ENCODE assay signal across 1 cellular context in the genomic region with DNA sequence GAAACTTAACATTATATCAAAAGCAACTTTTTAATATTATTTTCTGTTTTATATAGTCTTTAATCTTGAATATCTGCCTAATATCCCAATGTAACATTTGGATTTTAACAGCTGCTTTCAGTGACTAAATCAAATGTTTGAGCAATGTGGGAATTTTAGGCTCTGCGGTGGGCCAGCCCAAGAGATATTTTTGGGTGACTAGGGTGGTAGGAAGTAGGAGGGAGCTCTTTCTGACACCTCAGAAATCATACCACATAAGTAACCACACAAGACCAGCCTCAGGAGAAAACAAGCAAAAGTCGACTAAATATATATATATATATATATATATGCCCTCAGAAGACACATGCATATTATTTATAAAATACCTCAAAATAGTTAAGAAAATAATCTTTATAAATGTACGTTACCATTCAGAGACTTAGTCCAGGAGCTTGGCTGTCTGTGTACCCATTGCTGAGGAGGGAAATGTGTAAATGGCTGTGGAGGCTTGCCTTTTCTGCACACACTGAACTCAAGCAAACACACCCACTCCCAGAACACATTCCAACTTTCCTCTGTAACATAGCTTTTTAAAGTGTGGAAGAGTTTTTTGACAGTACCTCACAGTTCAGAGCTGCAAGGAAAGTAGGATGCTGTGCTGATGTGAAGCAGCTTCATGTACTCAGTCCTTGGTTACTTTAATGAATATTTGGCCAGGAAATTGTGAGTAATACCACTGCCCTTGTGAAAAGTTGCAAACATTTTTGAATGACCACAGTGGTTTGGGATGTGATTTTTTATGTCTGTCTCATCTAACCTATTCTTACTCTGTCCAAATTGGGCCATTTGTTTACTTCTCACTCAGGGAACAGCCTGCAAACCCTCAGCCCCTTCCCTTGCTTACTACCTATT.
TF ChIP-seq lines count a peak whose summit lies in the region.

Gene RTL3, minus strand, starts transcription at position 478 of the 894 bp plus-strand sequence. CDS start 908 bp downstream, outside the sequence.

TF ChIP-seq in GM12878, 131 proteins besides CTCF, POLR2A, EP300 and RAD21 (continued from another document):
- TF ChIP-seq ATF7 (IDR thresholded peaks at IDR 0.05; ENCODE audit: low read depth): no peak
- TF ChIP-seq BHLHE40 (IDR thresholded peaks at IDR 0.05; ENCODE audit: borderline replicate concordance in 1 of 2, low read depth in 2 of 2, low read length in 1 of 2): no peak
- TF ChIP-seq JUNB (IDR thresholded peaks at IDR 0.05): no peak
- TF ChIP-seq NFIC (IDR thresholded peaks at IDR 0.05; ENCODE audit: low read depth, low read length): 0 out of 2 replicates have a peak, but pooled peaks have one; percentile 30
- TF ChIP-seq MEF2B (IDR thresholded peaks at IDR 0.05; ENCODE audit: partially characterized antibody, poor library complexity, severe bottlenecking): peak; percentile 13
